In the genomic region with DNA sequence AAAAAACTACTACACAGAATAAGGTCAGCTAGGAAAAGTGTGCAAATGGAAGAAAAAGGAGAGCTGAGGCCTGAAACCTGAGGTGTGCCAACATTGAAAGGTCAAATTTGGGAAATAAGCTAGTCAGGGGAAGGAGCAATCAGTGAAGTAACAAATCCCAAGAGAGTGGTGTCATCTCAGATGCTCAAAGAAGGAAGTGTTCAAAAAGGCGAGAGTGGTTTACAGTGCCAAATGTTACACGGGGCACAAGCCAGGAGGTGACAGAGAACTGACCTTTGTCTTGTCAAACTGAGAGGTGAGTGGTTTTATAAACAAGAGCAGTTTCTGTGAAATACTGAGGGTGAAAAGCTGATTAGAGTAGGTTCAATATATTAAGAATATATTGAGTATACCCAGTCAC, we compare ENCODE assay signal across 2 cellular contexts.
A peak's percentile ranks its signal among the peaks of the same experiment; 100 is the strongest.
TF ChIP-seq lines count a peak whose summit lies in the region.

No MANE protein-coding gene starts in this region.

TF ChIP-seq in liver, 16 proteins besides CTCF, POLR2A, EP300 and RAD21 (continued from another document):
- TF ChIP-seq, protein P1, sequence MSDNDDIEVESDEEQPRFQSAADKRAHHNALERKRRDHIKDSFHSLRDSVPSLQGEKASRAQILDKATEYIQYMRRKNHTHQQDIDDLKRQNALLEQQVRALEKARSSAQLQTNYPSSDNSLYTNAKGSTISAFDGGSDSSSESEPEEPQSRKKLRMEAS (IDR thresholded peaks at IDR 0.05) = peak; percentile 15
- TF ChIP-seq JUND (IDR thresholded peaks at IDR 0.05) (peak in 1 of 2 donors; percentile 40), YY1 (IDR thresholded peaks at IDR 0.05) (peak; percentile 41), RXRA (IDR thresholded peaks at IDR 0.05) (peak in 1 of 2 donors; percentile 54), NR2F2 (IDR thresholded peaks at IDR 0.05) (peak; percentile 32)
TF ChIP-seq in liver: peak in this region for 7.

TF ChIP-seq in HepG2, 621 proteins besides CTCF, POLR2A, EP300 and RAD21 (continued from another document):
- TF ChIP-seq, protein P2, sequence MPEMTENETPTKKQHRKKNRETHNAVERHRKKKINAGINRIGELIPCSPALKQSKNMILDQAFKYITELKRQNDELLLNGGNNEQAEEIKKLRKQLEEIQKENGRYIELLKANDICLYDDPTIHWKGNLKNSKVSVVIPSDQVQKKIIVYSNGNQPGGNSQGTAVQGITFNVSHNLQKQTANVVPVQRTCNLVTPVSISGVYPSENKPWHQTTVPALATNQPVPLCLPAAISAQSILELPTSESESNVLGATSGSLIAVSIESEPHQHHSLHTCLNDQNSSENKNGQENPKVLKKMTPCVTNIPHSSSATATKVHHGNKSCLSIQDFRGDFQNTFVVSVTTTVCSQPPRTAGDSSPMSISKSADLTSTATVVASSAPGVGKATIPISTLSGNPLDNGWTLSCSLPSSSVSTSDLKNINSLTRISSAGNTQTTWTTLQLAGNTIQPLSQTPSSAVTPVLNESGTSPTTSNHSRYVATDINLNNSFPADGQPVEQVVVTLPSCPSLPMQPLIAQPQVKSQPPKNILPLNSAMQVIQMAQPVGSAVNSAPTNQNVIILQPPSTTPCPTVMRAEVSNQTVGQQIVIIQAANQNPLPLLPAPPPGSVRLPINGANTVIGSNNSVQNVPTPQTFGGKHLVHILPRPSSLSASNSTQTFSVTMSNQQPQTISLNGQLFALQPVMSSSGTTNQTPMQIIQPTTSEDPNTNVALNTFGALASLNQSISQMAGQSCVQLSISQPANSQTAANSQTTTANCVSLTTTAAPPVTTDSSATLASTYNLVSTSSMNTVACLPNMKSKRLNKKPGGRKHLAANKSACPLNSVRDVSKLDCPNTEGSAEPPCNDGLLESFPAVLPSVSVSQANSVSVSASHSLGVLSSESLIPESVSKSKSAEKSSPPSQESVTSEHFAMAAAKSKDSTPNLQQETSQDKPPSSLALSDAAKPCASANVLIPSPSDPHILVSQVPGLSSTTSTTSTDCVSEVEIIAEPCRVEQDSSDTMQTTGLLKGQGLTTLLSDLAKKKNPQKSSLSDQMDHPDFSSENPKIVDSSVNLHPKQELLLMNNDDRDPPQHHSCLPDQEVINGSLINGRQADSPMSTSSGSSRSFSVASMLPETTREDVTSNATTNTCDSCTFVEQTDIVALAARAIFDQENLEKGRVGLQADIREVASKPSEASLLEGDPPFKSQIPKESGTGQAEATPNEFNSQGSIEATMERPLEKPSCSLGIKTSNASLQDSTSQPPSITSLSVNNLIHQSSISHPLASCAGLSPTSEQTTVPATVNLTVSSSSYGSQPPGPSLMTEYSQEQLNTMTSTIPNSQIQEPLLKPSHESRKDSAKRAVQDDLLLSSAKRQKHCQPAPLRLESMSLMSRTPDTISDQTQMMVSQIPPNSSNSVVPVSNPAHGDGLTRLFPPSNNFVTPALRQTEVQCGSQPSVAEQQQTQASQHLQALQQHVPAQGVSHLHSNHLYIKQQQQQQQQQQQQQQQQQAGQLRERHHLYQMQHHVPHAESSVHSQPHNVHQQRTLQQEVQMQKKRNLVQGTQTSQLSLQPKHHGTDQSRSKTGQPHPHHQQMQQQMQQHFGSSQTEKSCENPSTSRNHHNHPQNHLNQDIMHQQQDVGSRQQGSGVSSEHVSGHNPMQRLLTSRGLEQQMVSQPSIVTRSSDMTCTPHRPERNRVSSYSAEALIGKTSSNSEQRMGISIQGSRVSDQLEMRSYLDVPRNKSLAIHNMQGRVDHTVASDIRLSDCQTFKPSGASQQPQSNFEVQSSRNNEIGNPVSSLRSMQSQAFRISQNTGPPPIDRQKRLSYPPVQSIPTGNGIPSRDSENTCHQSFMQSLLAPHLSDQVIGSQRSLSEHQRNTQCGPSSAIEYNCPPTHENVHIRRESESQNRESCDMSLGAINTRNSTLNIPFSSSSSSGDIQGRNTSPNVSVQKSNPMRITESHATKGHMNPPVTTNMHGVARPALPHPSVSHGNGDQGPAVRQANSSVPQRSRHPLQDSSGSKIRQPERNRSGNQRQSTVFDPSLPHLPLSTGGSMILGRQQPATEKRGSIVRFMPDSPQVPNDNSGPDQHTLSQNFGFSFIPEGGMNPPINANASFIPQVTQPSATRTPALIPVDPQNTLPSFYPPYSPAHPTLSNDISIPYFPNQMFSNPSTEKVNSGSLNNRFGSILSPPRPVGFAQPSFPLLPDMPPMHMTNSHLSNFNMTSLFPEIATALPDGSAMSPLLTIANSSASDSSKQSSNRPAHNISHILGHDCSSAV (CRISPR knock-in tag; IDR thresholded peaks at IDR 0.05; ENCODE audit: borderline replicate concordance) = no peak
- no peak for TF ChIP-seq TBX2 (CRISPR knock-in tag; IDR thresholded peaks at IDR 0.05; ENCODE audit: borderline replicate concordance)
